ENCODE assay signal across 8 cellular contexts in the genomic region with DNA sequence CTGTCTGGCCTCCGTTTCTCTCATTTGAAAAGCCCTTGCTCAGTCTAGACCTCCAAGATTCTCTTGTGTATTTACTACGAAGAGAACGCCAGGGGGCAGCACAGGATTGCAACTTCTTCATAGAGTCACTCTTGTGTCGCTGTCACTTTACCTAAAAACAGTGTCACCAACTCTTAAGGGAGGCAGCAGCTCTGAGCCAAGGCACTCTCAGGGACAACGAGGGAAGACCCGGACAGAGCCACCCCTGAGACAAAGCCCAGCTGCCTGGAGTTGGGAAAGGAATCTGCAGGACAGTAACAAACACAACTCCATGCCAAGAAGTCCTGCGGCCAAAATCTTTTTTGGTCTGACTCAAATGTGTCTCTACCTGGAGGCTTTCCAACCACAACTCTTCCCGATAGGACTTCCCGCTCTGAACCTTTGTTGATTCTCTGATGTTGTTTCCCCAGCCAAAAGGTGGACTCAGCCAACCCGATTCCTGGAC. TPM values are rescaled to one million over a fixed set of nuclear protein-coding genes. Genes with fewer than 3 reads are reported as not detected.
DNase-seq lines count a peak whose midpoint lies in the region; ATAC-seq and TF ChIP-seq lines count a peak whose summit lies in the region.

No MANE protein-coding gene starts in this region.

- TF ChIP-seq POLR2A in suprapubic skin (IDR thresholded peaks at IDR 0.05): no peak

- H3K4me1 ChIP-seq in suprapubic skin: peaks cover 39% of the 10 kb centered on the region

- H3K27ac ChIP-seq in suprapubic skin: peak overlapping the region; percentile 17

- H3K36me3 ChIP-seq in suprapubic skin: peaks cover 10% of the 10 kb centered on the region

- 6% methylated on average over 10 of the region's 10 CpGs for WGBS in suprapubic skin

- peak; percentile 80 for ATAC-seq in GM21529 (IDR thresholded peaks at IDR 0.05; ENCODE audit: unreplicated experiment)

- H3K9me3 ChIP-seq in suprapubic skin: no peaks in the 10 kb centered on the region

- no peaks in the 10 kb centered on the region for H3K27me3 ChIP-seq in suprapubic skin

- TF ChIP-seq CTCF in LNCaP clone FGC (IDR thresholded peaks at IDR 0.05; ENCODE audit: control insufficient read depth, extremely low read depth, insufficient read depth) (peak; percentile 83), foreskin fibroblast (IDR thresholded peaks at IDR 0.05; ENCODE audit: low read depth, low read length) (peak; percentile 64), suprapubic skin (IDR thresholded peaks at IDR 0.05) (peak; percentile 60 to 87)

- DNase-seq in COR-L47 (lab: John Stamatoyannopoulos, UW) (peak; percentile 82), LNCaP clone FGC (ENCODE audit: low read depth) (peak; percentile 87), RPMI8226 (peak; percentile 87), foreskin fibroblast (peak; percentile 42 to 80), nucleus accumbens (lab: John Stamatoyannopoulos, UW) (peak in 52 of 56 donors; percentile 29 to 93 (median 70)), suprapubic skin (ENCODE audit: low spot score in 2 of 2) (peak in 1 of 2 donors; percentile 90)
- peak; percentile 61 to 64 for DNase-seq in activated T-helper 1 cell treated with anti-CD3 and anti-CD28 coated beads, Interleukin-2, amount 50 U/mL, for 16 hours (ENCODE audit: low read depth in 1 of 2, low spot score in 1 of 2)

- H3K4me3 ChIP-seq in LNCaP clone FGC (ENCODE audit: low read depth, low read length): peak overlapping the region; percentile 9
- peak overlapping the region in 1 of 2 donors; percentile 36 for H3K4me3 ChIP-seq in foreskin fibroblast (ENCODE audit: low read depth in 1 of 2, low read length in 2 of 2)
- peak overlapping the region; percentile 12 for H3K4me3 ChIP-seq in suprapubic skin

- TF ChIP-seq EP300 in suprapubic skin (IDR thresholded peaks at IDR 0.05): no peak

RNA-seq across cellular contexts. Expression of a gene that starts 9.6 kb away (rescaled TPM):
- total RNA-seq in suprapubic skin: 10 to 100 TPM; 11.7 to 25.5 (median 19.4) TPM

RNA-seq across cellular contexts. Expression of a gene that starts 9.9 kb away (rescaled TPM):
- total RNA-seq in suprapubic skin: 10 to 100 TPM in 3 of 4 donors, 1 to 10 TPM in 1; 3.5 to 36.1 (median 20.8) TPM

RNA-seq across cellular contexts. Expression of a gene that starts 43.2 kb away (rescaled TPM):
- total RNA-seq in suprapubic skin: 10 to 100 TPM in 3 of 4 donors, 1 to 10 TPM in 1; 9.3 to 48.9 (median 20.0) TPM

RNA-seq across cellular contexts. Expression of a gene that starts 57.6 kb away (rescaled TPM):
- 10 to 100 TPM; 38.2 to 53.6 (median 44.7) TPM for total RNA-seq in suprapubic skin
